Comparison of ENCODE assay signal across 8 cellular contexts in genomic region chr6:72411872-72412708, GRCh38.
DNase-seq lines count a peak whose midpoint lies in the region; ATAC-seq and TF ChIP-seq lines count a peak whose summit lies in the region.

No MANE protein-coding gene starts in this region.

- peak; percentile 54 for DNase-seq in GDM1 (lab: John Stamatoyannopoulos, UW)
- peak; percentile 60 for DNase-seq in H7
- DNase-seq in LoVo (ENCODE audit: low spot score): peak; percentile 81
- DNase-seq in RPMI7951 (ENCODE audit: low read depth): peak; percentile 59
- DNase-seq in activated T-helper 1 cell treated with anti-CD3 and anti-CD28 coated beads, Interleukin-12 subunit alpha, Interleukin-12 subunit beta, Interleukin-2, Interleukin-4 antibody, amounts not matched to agents 30 ng/mL and 10 ng/mL and 1 ng/mL, durations not matched to agents 14 hours and 24 hours and 36 hours (ENCODE audit: low spot score): peak; percentile 70
- peak; percentile 84 for DNase-seq in fibroblast of villous mesenchyme (ENCODE audit: low read depth)
- DNase-seq in nucleus accumbens (lab: John Stamatoyannopoulos, UW): peak in 53 of 56 donors; percentile 5 to 89 (median 70)
- peak; percentile 7 for DNase-seq in thoracic aorta (ENCODE audit: low spot score)

- no peak for ATAC-seq in thoracic aorta (ENCODE audit: insufficient number of reproducible peaks, low FRiP score, low read depth)

- TF ChIP-seq CTCF in fibroblast of villous mesenchyme (IDR thresholded peaks at IDR 0.05; ENCODE audit: insufficient read depth, low read depth, low read length) (peak; percentile 100), thoracic aorta (IDR thresholded peaks at IDR 0.05) (peak; percentile 100)

- no peak overlapping the region for H3K4me3 Mint-ChIP-seq in activated T-helper 1 cell treated with anti-CD3 and anti-CD28 coated beads, Interleukin-12 subunit alpha, Interleukin-12 subunit beta, Interleukin-2, Interleukin-4 antibody, amounts not matched to agents 30 ng/mL and 10 ng/mL and 1 ng/mL, durations not matched to agents 14 hours and 24 hours and 36 hours

- intact Hi-C loops in activated T-helper 1 cell treated with anti-CD3 and anti-CD28 coated beads, Interleukin-12 subunit alpha, Interleukin-12 subunit beta, Interleukin-2, Interleukin-4 antibody, amounts not matched to agents 30 ng/mL and 10 ng/mL and 1 ng/mL, durations not matched to agents 14 hours and 24 hours and 36 hours (cut with micrococcal nuclease): loop anchor here (1.0 to 5.0 kb wide), 7 partner anchors 170 to 976 kb away; no protein-coding TSS in a partner anchor

- peaks cover 13% of the 10 kb centered on the region for H3K27me3 Mint-ChIP-seq in activated T-helper 1 cell treated with anti-CD3 and anti-CD28 coated beads, Interleukin-12 subunit alpha, Interleukin-12 subunit beta, Interleukin-2, Interleukin-4 antibody, amounts not matched to agents 30 ng/mL and 10 ng/mL and 1 ng/mL, durations not matched to agents 14 hours and 24 hours and 36 hours (ENCODE audit: insufficient read depth)

- H3K4me3 ChIP-seq in H7 (ENCODE audit: insufficient read depth, low read depth, low read length) (no peak overlapping the region), fibroblast of villous mesenchyme (ENCODE audit: low read depth, low read length) (no peak overlapping the region), thoracic aorta (no peak overlapping the region)

- H3K27ac Mint-ChIP-seq in activated T-helper 1 cell treated with anti-CD3 and anti-CD28 coated beads, Interleukin-12 subunit alpha, Interleukin-12 subunit beta, Interleukin-2, Interleukin-4 antibody, amounts not matched to agents 30 ng/mL and 10 ng/mL and 1 ng/mL, durations not matched to agents 14 hours and 24 hours and 36 hours: no peak overlapping the region

- H3K9me3 Mint-ChIP-seq in activated T-helper 1 cell treated with anti-CD3 and anti-CD28 coated beads, Interleukin-12 subunit alpha, Interleukin-12 subunit beta, Interleukin-2, Interleukin-4 antibody, amounts not matched to agents 30 ng/mL and 10 ng/mL and 1 ng/mL, durations not matched to agents 14 hours and 24 hours and 36 hours: no peaks in the 10 kb centered on the region

- H3K4me1 Mint-ChIP-seq in activated T-helper 1 cell treated with anti-CD3 and anti-CD28 coated beads, Interleukin-12 subunit alpha, Interleukin-12 subunit beta, Interleukin-2, Interleukin-4 antibody, amounts not matched to agents 30 ng/mL and 10 ng/mL and 1 ng/mL, durations not matched to agents 14 hours and 24 hours and 36 hours (ENCODE audit: low read depth): no peaks in the 10 kb centered on the region

- no peaks in the 10 kb centered on the region for H3K36me3 Mint-ChIP-seq in activated T-helper 1 cell treated with anti-CD3 and anti-CD28 coated beads, Interleukin-12 subunit alpha, Interleukin-12 subunit beta, Interleukin-2, Interleukin-4 antibody, amounts not matched to agents 30 ng/mL and 10 ng/mL and 1 ng/mL, durations not matched to agents 14 hours and 24 hours and 36 hours (ENCODE audit: low read depth)

- no peaks in the 10 kb centered on the region for H3K9me3 ChIP-seq in thoracic aorta

- H3K4me1 ChIP-seq in thoracic aorta (ENCODE audit: control insufficient read depth in 1 of 2, low read depth in 2 of 2): no peaks in the 10 kb centered on the region

- H3K36me3 ChIP-seq in H7 (replicated peaks; ENCODE audit: control insufficient read depth, insufficient read depth, low read length) (no peaks in the 10 kb centered on the region), thoracic aorta (no peaks in the 10 kb centered on the region)

- H3K27me3 ChIP-seq in H7 (ENCODE audit: control insufficient read depth, insufficient read depth, low read length) (no peaks in the 10 kb centered on the region), thoracic aorta (replicated peaks; ENCODE audit: insufficient read depth) (no peaks in the 10 kb centered on the region)

- no peak overlapping the region for H3K27ac ChIP-seq in thoracic aorta

Comparison
In these comparisons a context has a peak if more than half of its experiments do, and no peak if none do; other contexts are left out.
1. DNase-seq: peak in every context shown above with its lines; median percentile 84 in fibroblast of villous mesenchyme; 81 in LoVo; 70 in activated T-helper 1 cell treated with anti-CD3 and anti-CD28 coated beads, Interleukin-12 subunit alpha, Interleukin-12 subunit beta, Interleukin-2, Interleukin-4 antibody, amounts not matched to agents 30 ng/mL and 10 ng/mL and 1 ng/mL, durations not matched to agents 14 hours and 24 hours and 36 hours; 70 in nucleus accumbens; 60 in H7; 59 in RPMI7951; 54 in GDM1; 7 in thoracic aorta.